Comparison of ENCODE assay signal across 24 cellular contexts in genomic region chr9:79357620-79358019, GRCh38.
DNase-seq lines count a peak whose midpoint lies in the region; ATAC-seq and TF ChIP-seq lines count a peak whose summit lies in the region.
"Had no signal": no experiment of that assay in that cellular context is flagged by ENCODE, and none has a peak within 500 bp of the region (broad histone marks: within the 10 kb centered on the region; RNA-seq: fewer than 3 reads in every experiment).

No MANE protein-coding gene starts in this region.

- ATAC-seq in body of pancreas (peak; percentile 55), HG03045 (IDR thresholded peaks at IDR 0.05; ENCODE audit: unreplicated experiment) (no peak), HG02798 (IDR thresholded peaks at IDR 0.05; ENCODE audit: poor library complexity, unreplicated experiment) (no peak), GM23338 (no peak), GM19351 (IDR thresholded peaks at IDR 0.05; ENCODE audit: unreplicated experiment) (no peak)
- peak; percentile 53 for ATAC-seq in naive thymus-derived CD4-positive, alpha-beta T cell
- ATAC-seq: activated CD8-positive, alpha-beta T cell treated with anti-CD3 and anti-CD28 coated beads, Interleukin-2, amount 10 ng/mL, durations not matched to agents 7 days and 5 days had no signal

- TF ChIP-seq CTCF in HL-60 (IDR thresholded peaks at IDR 0.05; ENCODE audit: insufficient read depth, low read length), result no peak
- TF ChIP-seq CTCF in body of pancreas (IDR thresholded peaks at IDR 0.05), result no peak
- no peak for TF ChIP-seq CTCF in GM23338 (conservative IDR thresholded peaks at IDR 0.05; ENCODE audit: low read depth in 2 of 2)

- H3K27ac ChIP-seq in HL-60 (replicated peaks), result no peak overlapping the region
- no peak overlapping the region for H3K27ac ChIP-seq in body of pancreas
- no peak overlapping the region for H3K27ac ChIP-seq in naive thymus-derived CD4-positive, alpha-beta T cell (ENCODE audit: low read depth, low read length)
- H3K27ac ChIP-seq in GM23338 (ENCODE audit: low read depth), result no peak overlapping the region
- H3K27ac ChIP-seq: brain microvascular endothelial cell, esophagus muscularis mucosa, Peyer's patch, vagina, WERI-Rb-1 had no signal

- POLR2A ChIA-PET in naive thymus-derived CD4-positive, alpha-beta T cell (lab: Charles Lee), result no interaction called here

- peaks cover 12% of the 10 kb centered on the region for H3K4me1 ChIP-seq in body of pancreas
- no peaks in the 10 kb centered on the region for H3K4me1 ChIP-seq in naive thymus-derived CD4-positive, alpha-beta T cell (ENCODE audit: control insufficient read depth in 2 of 2, insufficient read depth in 2 of 2, low read length in 2 of 2)
- peaks cover 32% of the 10 kb centered on the region for H3K4me1 ChIP-seq in GM23338 (ENCODE audit: insufficient read depth)
- H3K4me1 ChIP-seq: esophagus muscularis mucosa, Peyer's patch, vagina had no signal

- peaks cover 0 to 7% (median 0%) of the 10 kb centered on the region in 7 donors for H3K4me1 Mint-ChIP-seq in naive thymus-derived CD4-positive, alpha-beta T cell
- H3K4me1 Mint-ChIP-seq in GM23338, result peaks cover 40% of the 10 kb centered on the region
- H3K4me1 Mint-ChIP-seq: immature natural killer cell, neural crest cell had no signal

- no peak overlapping the region for H3K4me2 ChIP-seq in GM23338

- H3K9me2 ChIP-seq in GM23338 (ENCODE audit: insufficient read depth), result no peaks in the 10 kb centered on the region

- H4K20me1 ChIP-seq in GM23338 (replicated peaks; ENCODE audit: insufficient read depth), result no peaks in the 10 kb centered on the region

- H3K36me3 Mint-ChIP-seq in naive thymus-derived CD4-positive, alpha-beta T cell, result no peaks in the 10 kb centered on the region
- no peaks in the 10 kb centered on the region for H3K36me3 Mint-ChIP-seq in GM23338 (ENCODE audit: low read depth)
- H3K36me3 Mint-ChIP-seq: activated naive CD8-positive, alpha-beta T cell; CD8-positive, alpha-beta memory T cell; IgD-negative memory B cell; immature natural killer cell had no signal

- intact Hi-C loops in body of pancreas (cut with DNase I), result no loop called here
- intact Hi-C loops in naive thymus-derived CD4-positive, alpha-beta T cell (cut with micrococcal nuclease), result loop anchor here in 1 of 2 donors (10.0 kb wide), 1 partner anchor 57 kb away; no protein-coding TSS in a partner anchor

- H3K36me3 ChIP-seq in body of pancreas (replicated peaks in 1 of 2; ENCODE audit: insufficient read depth in 1 of 2, low read depth in 2 of 2) (no peaks in the 10 kb centered on the region), GM23338 (ENCODE audit: insufficient read depth) (no peaks in the 10 kb centered on the region)
- no peaks in the 10 kb centered on the region for H3K36me3 ChIP-seq in naive thymus-derived CD4-positive, alpha-beta T cell (ENCODE audit: control insufficient read depth in 2 of 3, insufficient read depth in 3 of 3, low read length in 3 of 3)
- H3K36me3 ChIP-seq: brain microvascular endothelial cell, esophagus muscularis mucosa, Peyer's patch, vagina, WERI-Rb-1 had no signal

- H3K9me3 Mint-ChIP-seq in naive thymus-derived CD4-positive, alpha-beta T cell, result peaks cover 0 to 5% (median 0%) of the 10 kb centered on the region in 11 donors
- H3K9me3 Mint-ChIP-seq in GM23338, result no peaks in the 10 kb centered on the region
- H3K9me3 Mint-ChIP-seq: CD8-positive, alpha-beta memory T cell; IgD-negative memory B cell; immature natural killer cell; neural crest cell had no signal

- H3K4me3 ChIP-seq in HL-60 (replicated peaks; ENCODE audit: insufficient read depth, low read length), result no peak overlapping the region
- no peak overlapping the region for H3K4me3 ChIP-seq in body of pancreas
- no peak overlapping the region for H3K4me3 ChIP-seq in naive thymus-derived CD4-positive, alpha-beta T cell (ENCODE audit: low read length)
- no peak overlapping the region for H3K4me3 ChIP-seq in GM23338
- H3K4me3 ChIP-seq: esophagus muscularis mucosa, Peyer's patch, vagina had no signal

- no peaks in the 10 kb centered on the region for H3F3A ChIP-seq in GM23338 (replicated peaks; ENCODE audit: low read depth)

- H3K27ac Mint-ChIP-seq in naive thymus-derived CD4-positive, alpha-beta T cell, result no peak overlapping the region
- H3K27ac Mint-ChIP-seq in GM23338, result no peak overlapping the region
- H3K27ac Mint-ChIP-seq: activated CD8-positive, alpha-beta T cell treated with anti-CD3 and anti-CD28 coated beads, Interleukin-2, amount 10 ng/mL, durations not matched to agents 7 days and 5 days; activated naive CD8-positive, alpha-beta T cell; CD8-positive, alpha-beta memory T cell; IgD-negative memory B cell; immature natural killer cell; stimulated activated naive CD8-positive, alpha-beta T cell treated with anti-CD3 and anti-CD28 coated beads, Interleukin-15, Interleukin-2, amounts not matched to agents 100 ng/mL and 50 ng/mL, for 24 hours had no signal

- H3K4me3 Mint-ChIP-seq in naive thymus-derived CD4-positive, alpha-beta T cell, result no peak overlapping the region
- no peak overlapping the region for H3K4me3 Mint-ChIP-seq in GM23338
- H3K4me3 Mint-ChIP-seq: activated CD8-positive, alpha-beta T cell treated with anti-CD3 and anti-CD28 coated beads, Interleukin-2, amount 10 ng/mL, durations not matched to agents 7 days and 5 days; activated naive CD8-positive, alpha-beta T cell; CD8-positive, alpha-beta memory T cell; neural crest cell; stimulated activated naive CD8-positive, alpha-beta T cell treated with anti-CD3 and anti-CD28 coated beads, Interleukin-15, Interleukin-2, amounts not matched to agents 100 ng/mL and 50 ng/mL, for 24 hours had no signal

- H3K9me3 ChIP-seq in body of pancreas, result no peaks in the 10 kb centered on the region
- no peaks in the 10 kb centered on the region for H3K9me3 ChIP-seq in naive thymus-derived CD4-positive, alpha-beta T cell (ENCODE audit: control insufficient read depth in 2 of 3, low read length in 3 of 3)
- H3K9me3 ChIP-seq: esophagus muscularis mucosa, Peyer's patch, vagina had no signal

- H3K79me2 ChIP-seq in GM23338 (replicated peaks; ENCODE audit: insufficient read depth), result no peaks in the 10 kb centered on the region

- peaks cover 2 to 22% (median 15%) of the 10 kb centered on the region in 5 donors for H3K27me3 Mint-ChIP-seq in naive thymus-derived CD4-positive, alpha-beta T cell
- peaks cover 9% of the 10 kb centered on the region for H3K27me3 Mint-ChIP-seq in GM23338 (ENCODE audit: insufficient read depth, low read depth, poor library complexity)

- DNase-seq in Ammon's horn (ENCODE audit: low spot score) (peak; percentile 44), HL-60 (ENCODE audit: low read depth in 1 of 2, low spot score in 1 of 2) (peak; percentile 1 to 76), body of pancreas (peak in 3 of 4 donors; percentile 21 to 51 (median 40)), GM23338 (ENCODE audit: low spot score) (no peak)
- no peak for DNase-seq in naive thymus-derived CD4-positive, alpha-beta T cell
- DNase-seq: activated CD8-positive, alpha-beta T cell treated with anti-CD3 and anti-CD28 coated beads, Interleukin-2, amount 10 ng/mL, durations not matched to agents 7 days and 5 days; brain microvascular endothelial cell; CD8-positive, alpha-beta memory T cell; glutamatergic neuron; immature natural killer cell; mammary epithelial cell; NCI-H2107; SW 1271; WERI-Rb-1 had no signal

- CTCF ChIA-PET in naive thymus-derived CD4-positive, alpha-beta T cell (lab: Charles Lee), result no interaction called here

- no peaks in the 10 kb centered on the region for H3K27me3 ChIP-seq in HL-60 (ENCODE audit: insufficient read depth, poor library complexity, severe bottlenecking)
- no peaks in the 10 kb centered on the region for H3K27me3 ChIP-seq in body of pancreas
- peaks cover 0 to 5% of the 10 kb centered on the region in 2 donors for H3K27me3 ChIP-seq in naive thymus-derived CD4-positive, alpha-beta T cell (ENCODE audit: control insufficient read depth in 2 of 2, insufficient read depth in 2 of 2, low read length in 2 of 2)
- peaks cover 12% of the 10 kb centered on the region for H3K27me3 ChIP-seq in GM23338 (ENCODE audit: insufficient read depth)
- H3K27me3 ChIP-seq: brain microvascular endothelial cell, esophagus muscularis mucosa, Peyer's patch, vagina had no signal

- H2AFZ ChIP-seq in GM23338, result no peak overlapping the region

- WGBS in body of pancreas, 2 donors, result 6 to 13% methylated on average over 6 of the region's 6 CpGs

- TF ChIP-seq POLR2A in body of pancreas (IDR thresholded peaks at IDR 0.05), result no peak

Comparison
In these comparisons a context has a peak if more than half of its experiments do, and no peak if none do; other contexts are left out.
1. DNase-seq: peak in Ammon's horn (single experiment), HL-60 (2 of 2) and body of pancreas (3 of 4); none in naive thymus-derived CD4-positive, alpha-beta T cell (0 of 9) and GM23338 (single experiment).
2. ATAC-seq: peak in body of pancreas (single experiment) and naive thymus-derived CD4-positive, alpha-beta T cell (single experiment); none in HG03045 (single experiment), HG02798 (single experiment), GM23338 (single experiment) and GM19351 (single experiment).